ENCODE assay signal across 1 cellular context in the genomic region with DNA sequence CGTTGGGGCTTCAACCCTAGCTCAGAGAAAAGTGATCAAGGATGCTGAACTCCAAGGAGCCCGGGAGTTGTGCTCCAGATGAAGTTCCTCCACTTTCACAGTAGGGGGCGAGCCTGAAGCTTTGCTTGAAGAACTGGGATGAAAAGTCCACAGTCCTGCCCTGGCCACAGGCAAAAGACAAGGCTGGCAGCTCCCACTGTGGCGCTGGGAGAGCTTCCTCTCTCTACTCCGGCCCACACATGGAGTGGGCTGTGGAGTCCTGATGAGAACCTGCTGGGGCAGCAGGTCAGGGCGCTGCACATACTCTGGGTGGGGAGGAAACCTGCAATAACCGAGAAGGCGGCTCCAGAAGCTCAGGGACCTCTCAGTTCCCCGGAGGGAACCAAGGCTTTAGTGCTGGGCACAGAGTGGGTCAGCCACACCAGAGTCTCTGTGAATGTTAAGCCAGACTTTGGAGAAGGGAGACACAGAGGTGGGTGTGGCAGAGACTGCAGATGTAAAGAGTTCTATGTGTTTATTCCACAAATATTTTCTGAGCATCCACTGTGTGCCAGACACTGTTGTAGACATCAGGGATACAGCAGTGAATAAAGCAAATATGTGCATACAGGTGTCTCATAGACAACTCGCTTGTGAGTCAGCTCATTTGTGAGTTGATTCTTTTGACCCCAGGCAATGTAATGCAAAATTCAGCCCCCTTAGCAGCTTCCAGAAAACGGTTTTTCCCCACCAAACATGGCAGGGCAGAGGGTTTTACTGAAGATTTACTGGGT.
TF ChIP-seq lines count a peak whose summit lies in the region.

No MANE protein-coding gene starts in this region.

TF ChIP-seq in SK-N-SH treated with all-trans-retinoic acid at 6 μM for 48 hours, 23 proteins besides CTCF, POLR2A, EP300 and RAD21 (continued from another document):
- TF ChIP-seq, protein P1, sequence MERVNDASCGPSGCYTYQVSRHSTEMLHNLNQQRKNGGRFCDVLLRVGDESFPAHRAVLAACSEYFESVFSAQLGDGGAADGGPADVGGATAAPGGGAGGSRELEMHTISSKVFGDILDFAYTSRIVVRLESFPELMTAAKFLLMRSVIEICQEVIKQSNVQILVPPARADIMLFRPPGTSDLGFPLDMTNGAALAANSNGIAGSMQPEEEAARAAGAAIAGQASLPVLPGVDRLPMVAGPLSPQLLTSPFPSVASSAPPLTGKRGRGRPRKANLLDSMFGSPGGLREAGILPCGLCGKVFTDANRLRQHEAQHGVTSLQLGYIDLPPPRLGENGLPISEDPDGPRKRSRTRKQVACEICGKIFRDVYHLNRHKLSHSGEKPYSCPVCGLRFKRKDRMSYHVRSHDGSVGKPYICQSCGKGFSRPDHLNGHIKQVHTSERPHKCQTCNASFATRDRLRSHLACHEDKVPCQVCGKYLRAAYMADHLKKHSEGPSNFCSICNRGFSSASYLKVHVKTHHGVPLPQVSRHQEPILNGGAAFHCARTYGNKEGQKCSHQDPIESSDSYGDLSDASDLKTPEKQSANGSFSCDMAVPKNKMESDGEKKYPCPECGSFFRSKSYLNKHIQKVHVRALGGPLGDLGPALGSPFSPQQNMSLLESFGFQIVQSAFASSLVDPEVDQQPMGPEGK (CRISPR knock-in tag; IDR thresholded peaks at IDR 0.05; ENCODE audit: borderline replicate concordance): no peak
- TF ChIP-seq ISL1 (CRISPR knock-in tag; IDR thresholded peaks at IDR 0.05): no peak
- TF ChIP-seq, protein P2, sequence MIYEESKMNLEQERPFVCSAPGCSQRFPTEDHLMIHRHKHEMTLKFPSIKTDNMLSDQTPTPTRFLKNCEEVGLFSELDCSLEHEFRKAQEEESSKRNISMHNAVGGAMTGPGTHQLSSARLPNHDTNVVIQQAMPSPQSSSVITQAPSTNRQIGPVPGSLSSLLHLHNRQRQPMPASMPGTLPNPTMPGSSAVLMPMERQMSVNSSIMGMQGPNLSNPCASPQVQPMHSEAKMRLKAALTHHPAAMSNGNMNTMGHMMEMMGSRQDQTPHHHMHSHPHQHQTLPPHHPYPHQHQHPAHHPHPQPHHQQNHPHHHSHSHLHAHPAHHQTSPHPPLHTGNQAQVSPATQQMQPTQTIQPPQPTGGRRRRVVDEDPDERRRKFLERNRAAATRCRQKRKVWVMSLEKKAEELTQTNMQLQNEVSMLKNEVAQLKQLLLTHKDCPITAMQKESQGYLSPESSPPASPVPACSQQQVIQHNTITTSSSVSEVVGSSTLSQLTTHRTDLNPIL (CRISPR knock-in tag; IDR thresholded peaks at IDR 0.05; ENCODE audit: low read depth): no peak
- TF ChIP-seq ZNF70 (CRISPR knock-in tag; IDR thresholded peaks at IDR 0.05): no peak
- TF ChIP-seq, protein P3, sequence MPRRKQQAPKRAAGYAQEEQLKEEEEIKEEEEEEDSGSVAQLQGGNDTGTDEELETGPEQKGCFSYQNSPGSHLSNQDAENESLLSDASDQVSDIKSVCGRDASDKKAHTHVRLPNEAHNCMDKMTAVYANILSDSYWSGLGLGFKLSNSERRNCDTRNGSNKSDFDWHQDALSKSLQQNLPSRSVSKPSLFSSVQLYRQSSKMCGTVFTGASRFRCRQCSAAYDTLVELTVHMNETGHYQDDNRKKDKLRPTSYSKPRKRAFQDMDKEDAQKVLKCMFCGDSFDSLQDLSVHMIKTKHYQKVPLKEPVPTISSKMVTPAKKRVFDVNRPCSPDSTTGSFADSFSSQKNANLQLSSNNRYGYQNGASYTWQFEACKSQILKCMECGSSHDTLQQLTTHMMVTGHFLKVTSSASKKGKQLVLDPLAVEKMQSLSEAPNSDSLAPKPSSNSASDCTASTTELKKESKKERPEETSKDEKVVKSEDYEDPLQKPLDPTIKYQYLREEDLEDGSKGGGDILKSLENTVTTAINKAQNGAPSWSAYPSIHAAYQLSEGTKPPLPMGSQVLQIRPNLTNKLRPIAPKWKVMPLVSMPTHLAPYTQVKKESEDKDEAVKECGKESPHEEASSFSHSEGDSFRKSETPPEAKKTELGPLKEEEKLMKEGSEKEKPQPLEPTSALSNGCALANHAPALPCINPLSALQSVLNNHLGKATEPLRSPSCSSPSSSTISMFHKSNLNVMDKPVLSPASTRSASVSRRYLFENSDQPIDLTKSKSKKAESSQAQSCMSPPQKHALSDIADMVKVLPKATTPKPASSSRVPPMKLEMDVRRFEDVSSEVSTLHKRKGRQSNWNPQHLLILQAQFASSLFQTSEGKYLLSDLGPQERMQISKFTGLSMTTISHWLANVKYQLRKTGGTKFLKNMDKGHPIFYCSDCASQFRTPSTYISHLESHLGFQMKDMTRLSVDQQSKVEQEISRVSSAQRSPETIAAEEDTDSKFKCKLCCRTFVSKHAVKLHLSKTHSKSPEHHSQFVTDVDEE (CRISPR knock-in tag; IDR thresholded peaks at IDR 0.05): no peak
